In the genomic region with DNA sequence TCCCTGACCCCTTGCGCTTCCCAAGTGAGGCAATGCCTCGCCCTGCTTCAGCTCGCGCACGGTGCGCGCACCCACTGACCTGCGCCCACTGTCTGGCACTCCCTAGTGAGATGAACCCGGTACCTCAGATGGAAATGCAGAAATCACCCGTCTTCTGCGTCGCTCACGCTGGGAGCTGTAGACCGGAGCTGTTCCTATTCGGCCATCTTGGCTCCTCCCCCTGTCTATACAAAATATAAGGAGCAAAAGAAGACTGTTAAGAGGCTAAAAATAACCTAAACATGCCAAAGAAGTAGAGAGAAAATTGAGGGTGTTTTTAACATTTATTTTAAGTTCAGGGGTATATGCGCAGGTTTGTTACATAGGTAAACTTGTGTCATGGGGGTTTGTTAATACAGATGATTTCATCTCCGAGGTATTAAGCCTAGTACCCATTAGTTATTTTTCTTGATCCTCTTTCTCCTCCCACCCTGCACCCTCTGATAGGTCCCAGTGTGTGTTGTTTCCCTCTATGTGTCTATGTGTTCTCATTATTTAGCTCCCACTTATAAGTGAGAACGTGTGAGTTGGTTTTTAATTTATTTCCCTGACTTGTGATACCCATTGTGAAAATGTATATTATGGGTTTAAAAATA, we compare ENCODE assay signal across 7 cellular contexts.
DNase-seq lines count a peak whose midpoint lies in the region; ATAC-seq and TF ChIP-seq lines count a peak whose summit lies in the region.
"Not testable (repeated sequence)": the region's sequence is repeated elsewhere in the genome, so short reads cannot be mapped to it uniquely, and the experiment has no call there.

No MANE protein-coding gene starts in this region.

- peak overlapping the region; percentile 78 to 92 for H3K27ac Mint-ChIP-seq in natural killer cell treated with Interleukin-12 subunit alpha and Interleukin-12 subunit beta and Interleukin-15 and Interleukin-18, amount 100 ng/mL, for 72 hours

- peak overlapping the region; percentile 77 for H3K27ac ChIP-seq in OCI-LY7 (ENCODE audit: low read depth, low read length, poor library complexity, severe bottlenecking)
- not testable (repeated sequence) for H3K27ac ChIP-seq in ectodermal cell (ENCODE audit: insufficient read depth, low read depth, low read length, poor library complexity, severe bottlenecking)

- peaks cover 23 to 25% of the 10 kb centered on the region in 2 donors for H3K4me1 Mint-ChIP-seq in natural killer cell treated with Interleukin-12 subunit alpha and Interleukin-12 subunit beta and Interleukin-15 and Interleukin-18, amount 100 ng/mL, for 72 hours (ENCODE audit: low read depth in 2 of 2)

- H3K79me2 ChIP-seq in OCI-LY7 (ENCODE audit: insufficient read depth, low read depth, low read length): not testable (repeated sequence)

- not testable (repeated sequence) for H3K27me3 ChIP-seq in ectodermal cell (ENCODE audit: control insufficient read depth, insufficient read depth, low read length, poor library complexity, severe bottlenecking)

- not testable (repeated sequence) for H3K36me3 ChIP-seq in OCI-LY7 (ENCODE audit: insufficient read depth, low read length); ectodermal cell (ENCODE audit: control insufficient read depth, insufficient read depth, low read length)

- H3K9me3 Mint-ChIP-seq in natural killer cell treated with Interleukin-12 subunit alpha and Interleukin-12 subunit beta and Interleukin-15 and Interleukin-18, amount 100 ng/mL, for 72 hours: not testable (repeated sequence)

- BruUV-seq in OCI-LY7 (replicated peaks; lab: Mats Ljungman, UMichigan): not testable (repeated sequence)

- not testable (repeated sequence) for H3K9me2 ChIP-seq in OCI-LY7 (ENCODE audit: insufficient read depth, low read length)

- peak overlapping the region; percentile 78 for H3K4me2 ChIP-seq in OCI-LY7 (ENCODE audit: low read length)

- not testable (repeated sequence) for H3K27me3 Mint-ChIP-seq in natural killer cell treated with Interleukin-12 subunit alpha and Interleukin-12 subunit beta and Interleukin-15 and Interleukin-18, amount 100 ng/mL, for 72 hours

- not testable (repeated sequence) for H3K36me3 Mint-ChIP-seq in natural killer cell treated with Interleukin-12 subunit alpha and Interleukin-12 subunit beta and Interleukin-15 and Interleukin-18, amount 100 ng/mL, for 72 hours

- CTCF ChIA-PET in OCI-LY7 (lab: Charles Lee; ENCODE audit: unreplicated experiment): not testable (repeated sequence)

- TF ChIP-seq CTCF in OCI-LY7 (conservative IDR thresholded peaks at IDR 0.05; ENCODE audit: low read length): not testable (repeated sequence)

- H3K4me3 Mint-ChIP-seq in natural killer cell treated with Interleukin-12 subunit alpha and Interleukin-12 subunit beta and Interleukin-15 and Interleukin-18, amount 100 ng/mL, for 72 hours: peak overlapping the region; percentile 19

- POLR2A ChIA-PET in OCI-LY7 (lab: Charles Lee): interaction anchor here (0.6 to 1.2 kb wide), 3 partner anchors 9 to 70 kb away, joined by 3 to 5 read pairs (median 3); no protein-coding TSS in a partner anchor

- peak; percentile 42 for DNase-seq in NCI-H146 (lab: John Stamatoyannopoulos, UW)
- not testable (repeated sequence) for DNase-seq in OCI-LY7 (ENCODE audit: low spot score); natural killer cell treated with Interleukin-12 subunit alpha and Interleukin-12 subunit beta and Interleukin-15 and Interleukin-18, amount 100 ng/mL, for 72 hours (ENCODE audit: low spot score)

- 75 to 86% methylated on average over 2 to 6 of the region's 18 CpGs for WGBS in ectodermal cell, 2 experiments

- H3K9me3 ChIP-seq in OCI-LY7 (ENCODE audit: low read length); ectodermal cell (ENCODE audit: control insufficient read depth, low read length): not testable (repeated sequence)

- H3K4me1 ChIP-seq in OCI-LY7 (ENCODE audit: insufficient read depth, low read length, poor library complexity, severe bottlenecking): peaks cover 34% of the 10 kb centered on the region
- not testable (repeated sequence) for H3K4me1 ChIP-seq in ectodermal cell (ENCODE audit: control insufficient read depth, insufficient read depth, low read length)

- intact Hi-C loops in OCI-LY7 (cut with micrococcal nuclease; ENCODE audit: unreplicated experiment): loop anchor here (5.0 to 10.0 kb wide), 2 partner anchors 59 to 196 kb away; no protein-coding TSS in a partner anchor

- peak overlapping the region; percentile 95; the same call in 1 of the 2 replicates for H2AFZ ChIP-seq in OCI-LY7 (ENCODE audit: low read length)

- not testable (repeated sequence) for H3K4me3 ChIP-seq in OCI-LY7 (ENCODE audit: low read depth, low read length, poor library complexity, severe bottlenecking)
- H3K4me3 ChIP-seq in ectodermal cell (ENCODE audit: insufficient read depth, low read depth, low read length): peak overlapping the region; percentile 0

- ATAC-seq in GM18511 (IDR thresholded peaks at IDR 0.05; ENCODE audit: unreplicated experiment): peak; percentile 13
- peak; percentile 3 for ATAC-seq in GM21717 (IDR thresholded peaks at IDR 0.05; ENCODE audit: unreplicated experiment)
- peak; percentile 2 for ATAC-seq in HG03159 (IDR thresholded peaks at IDR 0.05; ENCODE audit: unreplicated experiment)
- ATAC-seq in natural killer cell treated with Interleukin-12 subunit alpha and Interleukin-12 subunit beta and Interleukin-15 and Interleukin-18, amount 100 ng/mL, for 72 hours: not testable (repeated sequence)

- not testable (repeated sequence) for H4K20me1 ChIP-seq in OCI-LY7 (ENCODE audit: insufficient read depth, low read length)
